8 cellular contexts compared by ENCODE assay signal in the genomic region with DNA sequence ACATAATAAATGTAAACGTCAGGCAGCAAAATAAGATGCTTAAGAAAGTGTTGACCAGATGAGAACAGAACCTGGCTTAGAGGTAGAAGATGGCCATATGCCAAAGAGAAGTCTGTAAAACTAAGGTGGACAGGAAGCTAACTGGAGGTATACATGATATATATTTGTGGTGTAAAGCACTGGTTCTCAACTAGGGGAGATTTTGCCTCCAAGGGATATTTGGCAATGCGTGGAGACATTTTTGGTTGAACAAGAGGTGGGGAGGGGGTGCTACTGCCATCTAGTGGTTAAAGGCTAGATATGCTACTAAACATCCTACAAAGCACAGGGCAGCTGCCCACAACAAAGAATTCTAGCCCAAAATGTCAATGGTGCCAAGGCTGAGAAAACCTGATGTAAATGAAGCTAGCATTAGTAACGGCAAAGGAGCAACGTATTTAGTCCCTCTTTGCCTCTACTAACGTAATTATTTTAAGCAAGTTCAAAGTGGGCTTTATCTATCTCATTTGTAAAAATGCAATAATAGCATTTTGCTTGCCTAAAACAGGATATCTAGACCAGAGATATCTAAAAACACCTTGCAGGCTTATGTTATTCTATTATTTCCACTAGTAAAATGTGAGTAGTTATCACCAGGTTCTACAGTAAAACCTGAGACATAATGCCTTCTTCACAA.
DNase-seq lines count a peak whose midpoint lies in the region; ATAC-seq and TF ChIP-seq lines count a peak whose summit lies in the region.

No MANE protein-coding gene starts in this region.

- H3K27me3 ChIP-seq in BE2C, result no peaks in the 10 kb centered on the region
- no peaks in the 10 kb centered on the region for H3K27me3 ChIP-seq in MM.1S (replicated peaks; ENCODE audit: insufficient read depth, low read length)
- H3K27me3 ChIP-seq in SJSA1 (replicated peaks), result no peaks in the 10 kb centered on the region

- no peak overlapping the region for H3K9ac ChIP-seq in MM.1S (ENCODE audit: low read length)

- H2AFZ ChIP-seq in MM.1S (ENCODE audit: low read length), result no peak overlapping the region

- H3K9me3 ChIP-seq in BE2C (no peaks in the 10 kb centered on the region), MM.1S (replicated peaks; ENCODE audit: insufficient read depth, low read length) (no peaks in the 10 kb centered on the region), SJSA1 (replicated peaks) (no peaks in the 10 kb centered on the region)

- H3K4me3 ChIP-seq in BE2C (ENCODE audit: low read depth, low read length) (no peak overlapping the region), MM.1S (ENCODE audit: low read length) (no peak overlapping the region), SJSA1 (no peak overlapping the region)

- H3K36me3 ChIP-seq in BE2C (no peaks in the 10 kb centered on the region), MM.1S (replicated peaks; ENCODE audit: insufficient read depth, low read length) (no peaks in the 10 kb centered on the region), SJSA1 (no peaks in the 10 kb centered on the region)

- ATAC-seq in GM19023 (IDR thresholded peaks at IDR 0.05; ENCODE audit: unreplicated experiment) (peak; percentile 66), Right ventricle myocardium superior (ENCODE audit: poor library complexity) (peak; percentile 79)

- intact Hi-C loops in Right ventricle myocardium superior (cut with DNase I), result loop anchor here (10.0 kb wide), 1 partner anchor 846 kb away; no protein-coding TSS in a partner anchor

- H3K4me2 ChIP-seq in MM.1S (ENCODE audit: low read depth, low read length), result no peak overlapping the region

- no peaks in the 10 kb centered on the region for H3K79me2 ChIP-seq in MM.1S (ENCODE audit: low read length)

- no peak overlapping the region for H3K27ac ChIP-seq in MM.1S (ENCODE audit: low read length)
- no peak overlapping the region for H3K27ac ChIP-seq in SJSA1

- TF ChIP-seq CTCF in BE2C (IDR thresholded peaks at IDR 0.05; ENCODE audit: low read depth, low read length), result peak; percentile 93
- peak; percentile 93 for TF ChIP-seq CTCF in MM.1S (IDR thresholded peaks at IDR 0.05; ENCODE audit: low read length)

- no peaks in the 10 kb centered on the region for H3F3A ChIP-seq in MM.1S (ENCODE audit: insufficient read depth, low read length)

- DNase-seq in BE2C, result peak; percentile 63
- DNase-seq in MM.1S, result peak; percentile 66
- peak; percentile 58 to 59 for DNase-seq in SJSA1 (ENCODE audit: low read depth in 1 of 2, low spot score in 2 of 2)
- DNase-seq in activated naive CD4-positive, alpha-beta T cell (lab: John Stamatoyannopoulos, UW), result peak in 3 of 4 experiments; percentile 1 to 5 (median 2)
- no peak for DNase-seq in Right ventricle myocardium superior
- peak; percentile 72 for DNase-seq in retina
- DNase-seq in GOT3 (lab: John Stamatoyannopoulos, UW), result no peak

- no peaks in the 10 kb centered on the region for H3K9me2 ChIP-seq in MM.1S (replicated peaks; ENCODE audit: insufficient read depth, low read length)

- no peaks in the 10 kb centered on the region for H4K20me1 ChIP-seq in MM.1S (ENCODE audit: insufficient read depth, low read length)

- no peaks in the 10 kb centered on the region for H3K4me1 ChIP-seq in BE2C
- peaks cover 5% of the 10 kb centered on the region; the same call in 1 of the 2 replicates for H3K4me1 ChIP-seq in MM.1S (ENCODE audit: low read length)
- 0 out of 2 replicates have a peak, but pooled peaks cover 5% of the 10 kb centered on the region for H3K4me1 ChIP-seq in SJSA1 (replicated peaks)

Comparison
In these comparisons a context has a peak if more than half of its experiments do, and no peak if none do; other contexts are left out.
1. DNase-seq: peak in BE2C (single experiment), MM.1S (single experiment), SJSA1 (2 of 2), activated naive CD4-positive, alpha-beta T cell (3 of 4) and retina (single experiment); none in Right ventricle myocardium superior (single experiment) and GOT3 (single experiment).